1 cellular context compared by ENCODE assay signal in genomic region chr13:97225533-97225932, GRCh38.
A peak's percentile ranks its signal among the peaks of the same experiment; 100 is the strongest.
TF ChIP-seq lines count a peak whose summit lies in the region.

No MANE protein-coding gene starts in this region.

TF ChIP-seq in HepG2, 621 proteins besides CTCF, POLR2A, EP300 and RAD21 (continued from another document):
- TF ChIP-seq THAP7 (CRISPR knock-in tag; IDR thresholded peaks at IDR 0.05) (no peak), HNF1B (CRISPR knock-in tag; IDR thresholded peaks at IDR 0.05) (no peak), FOXA3 (CRISPR knock-in tag; IDR thresholded peaks at IDR 0.05) (no peak), ZNF383 (CRISPR knock-in tag; IDR thresholded peaks at IDR 0.05; ENCODE audit: borderline replicate concordance) (no peak), FOXP1 (IDR thresholded peaks at IDR 0.05) (no peak), FOXP1 (CRISPR knock-in tag; IDR thresholded peaks at IDR 0.05) (no peak), THAP8 (CRISPR knock-in tag; IDR thresholded peaks at IDR 0.05; ENCODE audit: borderline replicate concordance) (no peak), ZNF292 (CRISPR knock-in tag; IDR thresholded peaks at IDR 0.05; ENCODE audit: borderline replicate concordance, low read depth) (0 out of 2 replicates have a peak, but pooled peaks have one; percentile 23), ZBTB14 (CRISPR knock-in tag; IDR thresholded peaks at IDR 0.05) (no peak), ZNF800 (CRISPR knock-in tag; IDR thresholded peaks at IDR 0.05) (no peak), PHF8 (CRISPR knock-in tag; IDR thresholded peaks at IDR 0.05) (no peak), MIER2 (CRISPR knock-in tag; IDR thresholded peaks at IDR 0.05) (no peak), SMYD3 (CRISPR knock-in tag; IDR thresholded peaks at IDR 0.05) (0 out of 2 replicates have a peak, but pooled peaks have one; percentile 44), ARID2 (CRISPR knock-in tag; IDR thresholded peaks at IDR 0.05; ENCODE audit: borderline replicate concordance) (0 out of 2 replicates have a peak, but pooled peaks have one; percentile 54), ONECUT2 (CRISPR knock-in tag; IDR thresholded peaks at IDR 0.05) (no peak), BCLAF1 (IDR thresholded peaks at IDR 0.05) (no peak), ZNF501 (CRISPR knock-in tag; IDR thresholded peaks at IDR 0.05) (no peak), POLR2G (IDR thresholded peaks at IDR 0.05; ENCODE audit: low read depth, low read length) (no peak), IRF2 (CRISPR knock-in tag; IDR thresholded peaks at IDR 0.05) (no peak), EED (CRISPR knock-in tag; IDR thresholded peaks at IDR 0.05) (no peak), BORCS8-MEF2B (CRISPR knock-in tag; IDR thresholded peaks at IDR 0.05) (no peak), PHF5A (CRISPR knock-in tag; IDR thresholded peaks at IDR 0.05; ENCODE audit: low read depth, unreplicated experiment) (no peak), ZNF530 (CRISPR knock-in tag; IDR thresholded peaks at IDR 0.05; ENCODE audit: low read depth) (no peak), ZNF83 (CRISPR knock-in tag; IDR thresholded peaks at IDR 0.05; ENCODE audit: borderline replicate concordance) (no peak), HNRNPLL (IDR thresholded peaks at IDR 0.05; ENCODE audit: low read depth, low read length, poor library complexity, severe bottlenecking) (no peak), TARDBP (CRISPR knock-in tag; IDR thresholded peaks at IDR 0.05) (0 out of 2 replicates have a peak, but pooled peaks have one; percentile 34), KLF12 (CRISPR knock-in tag; IDR thresholded peaks at IDR 0.05; ENCODE audit: borderline replicate concordance) (no peak)
